In the genomic region with DNA sequence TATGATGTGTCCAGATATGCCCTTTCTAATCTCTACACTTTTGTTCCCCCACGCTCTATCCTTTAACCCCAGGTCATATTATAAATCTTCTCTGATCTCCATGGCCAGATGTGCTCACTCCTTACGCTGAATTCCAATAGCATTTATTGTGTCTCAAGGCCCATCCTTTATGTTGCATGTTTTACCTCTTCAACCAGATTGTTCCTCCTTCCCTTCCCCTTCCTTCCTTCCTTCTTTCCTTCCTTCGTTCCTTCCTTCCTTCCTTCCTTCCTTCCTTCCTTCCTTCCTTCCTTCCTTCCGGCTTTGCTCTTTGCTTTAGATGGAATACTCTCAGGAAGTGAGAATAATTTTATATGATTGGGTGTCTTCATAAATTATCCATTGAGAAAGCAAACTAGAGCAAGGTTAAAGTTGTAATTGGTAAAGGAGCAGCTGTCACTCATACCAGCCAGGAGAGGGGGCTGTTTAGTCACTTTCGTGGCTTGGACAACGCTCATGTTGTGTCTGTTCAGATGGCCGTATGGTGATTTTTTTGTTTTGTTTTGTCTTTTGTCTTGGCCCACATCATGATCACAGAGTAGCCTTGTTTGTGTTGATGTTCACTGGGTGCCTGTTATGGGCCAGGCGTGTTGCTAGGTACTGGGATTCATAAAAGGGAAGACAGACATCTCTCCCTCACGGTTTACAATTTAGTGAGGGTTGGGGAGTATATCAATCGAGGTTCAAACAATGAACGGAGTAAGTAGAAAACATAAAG, we compare ENCODE assay signal across 8 cellular contexts.
DNase-seq lines count a peak whose midpoint lies in the region; ATAC-seq, FAIRE-seq and TF ChIP-seq lines count a peak whose summit lies in the region.

No MANE protein-coding gene starts in this region.

- dilution Hi-C loops in endothelial cell of umbilical vein (cut with MboI; ENCODE audit: extremely low pct_ligation_motif_present, low sequenced_read_pairs): no loop called here

- intact Hi-C loops in endothelial cell of umbilical vein (cut with micrococcal nuclease): loop anchor here (1.0 to 10.0 kb wide), 2 partner anchors 1495 to 1648 kb away; no protein-coding TSS in a partner anchor
- intact Hi-C loops in esophagus muscularis mucosa (cut with DNase I): no loop called here

- H3K4me2 ChIP-seq in endothelial cell of umbilical vein (ENCODE audit: insufficient read depth, low read length): no peak overlapping the region

- no peak overlapping the region for H3K9ac ChIP-seq in endothelial cell of umbilical vein (replicated peaks; ENCODE audit: extremely low read depth, insufficient read depth, low read length)

- no peak for ATAC-seq in stimulated activated memory B cell treated with anti-CD40 and anti-IgM and Interleukin-4, amounts not matched to agents 10 μg/mL and 1 μg/mL and 100 μg/mL, for 72 hours
- no peak for ATAC-seq in omental fat pad (ENCODE audit: low FRiP score)

- BruUV-seq in endothelial cell of umbilical vein (replicated peaks; lab: Mats Ljungman, UMichigan): no TSS peak

- 51% methylated on average over 11 of the region's 11 CpGs for WGBS in esophagus muscularis mucosa

- H3K27ac Mint-ChIP-seq in stimulated activated memory B cell treated with anti-CD40 and anti-IgM and Interleukin-4, amounts not matched to agents 10 μg/mL and 1 μg/mL and 100 μg/mL, for 72 hours: no peak overlapping the region

- H3K4me3 Mint-ChIP-seq in stimulated activated memory B cell treated with anti-CD40 and anti-IgM and Interleukin-4, amounts not matched to agents 10 μg/mL and 1 μg/mL and 100 μg/mL, for 72 hours: no peak overlapping the region

- H3K79me2 ChIP-seq in endothelial cell of umbilical vein (ENCODE audit: control insufficient read depth, insufficient read depth, low read length): no peaks in the 10 kb centered on the region

- H3K4me1 Mint-ChIP-seq in stimulated activated memory B cell treated with anti-CD40 and anti-IgM and Interleukin-4, amounts not matched to agents 10 μg/mL and 1 μg/mL and 100 μg/mL, for 72 hours: no peaks in the 10 kb centered on the region

- DNase-seq in G401 (ENCODE audit: low spot score) (peak; percentile 76), HFF-Myc (ENCODE audit: extremely low read depth, low read depth) (peak; percentile 14), NOMO-1 (lab: John Stamatoyannopoulos, UW; ENCODE audit: unreplicated experiment in 2 of 2) (peak; percentile 10 to 21), endothelial cell of umbilical vein (ENCODE audit: low read depth, low spot score) (peak; percentile 22), occipital lobe (lab: John Stamatoyannopoulos, UW) (peak; percentile 14), omental fat pad (ENCODE audit: low spot score) (no peak), esophagus muscularis mucosa (ENCODE audit: extremely low spot score) (no peak)

- no peaks in the 10 kb centered on the region for H3K9me3 ChIP-seq in endothelial cell of umbilical vein (replicated peaks; ENCODE audit: control insufficient read depth, insufficient read depth, low read length)
- H3K9me3 ChIP-seq in esophagus muscularis mucosa: no peaks in the 10 kb centered on the region

- H4K20me1 ChIP-seq in endothelial cell of umbilical vein (replicated peaks; ENCODE audit: control insufficient read depth, extremely low read depth, insufficient read depth, low read length): no peaks in the 10 kb centered on the region

- H3K27me3 ChIP-seq in endothelial cell of umbilical vein (ENCODE audit: control insufficient read depth in 2 of 2, insufficient read depth in 2 of 2, low read length in 2 of 2): no peaks in the 10 kb centered on the region
- peaks cover 0 to 4% (median 0%) of the 10 kb centered on the region in 4 donors for H3K27me3 ChIP-seq in esophagus muscularis mucosa

- H3K27me3 Mint-ChIP-seq in stimulated activated memory B cell treated with anti-CD40 and anti-IgM and Interleukin-4, amounts not matched to agents 10 μg/mL and 1 μg/mL and 100 μg/mL, for 72 hours: peaks cover 10% of the 10 kb centered on the region

- H3K4me3 ChIP-seq in HFF-Myc (replicated peaks; ENCODE audit: low read depth, low read length) (no peak overlapping the region), endothelial cell of umbilical vein (replicated peaks in 1 of 3; ENCODE audit: insufficient read depth in 1 of 3, low read depth in 1 of 3, low read length in 3 of 3) (no peak overlapping the region), esophagus muscularis mucosa (no peak overlapping the region)

- peak; percentile 67 for FAIRE-seq in endothelial cell of umbilical vein (lab: Jason Lieb, UNC)

- no peaks in the 10 kb centered on the region for H3K9me3 Mint-ChIP-seq in stimulated activated memory B cell treated with anti-CD40 and anti-IgM and Interleukin-4, amounts not matched to agents 10 μg/mL and 1 μg/mL and 100 μg/mL, for 72 hours

- H3K27ac ChIP-seq in endothelial cell of umbilical vein (ENCODE audit: insufficient read depth, low read depth, low read length): no peak overlapping the region
- H3K27ac ChIP-seq in esophagus muscularis mucosa (replicated peaks in 1 of 4): no peak overlapping the region

- CTCF ChIA-PET in endothelial cell of umbilical vein (lab: Charles Lee): interaction anchor here (0.7 to 3.6 kb wide), 6 partner anchors 8 to 1647 kb away, joined by 3 to 21 read pairs (median 4); no protein-coding TSS in a partner anchor

- POLR2A ChIA-PET in endothelial cell of umbilical vein (lab: Charles Lee): no interaction called here

- H3K36me3 ChIP-seq in endothelial cell of umbilical vein (ENCODE audit: control insufficient read depth in 2 of 2, extremely low read depth in 1 of 2, insufficient read depth in 2 of 2, low read length in 2 of 2) (no peaks in the 10 kb centered on the region), esophagus muscularis mucosa (no peaks in the 10 kb centered on the region)

- H3K4me1 ChIP-seq in endothelial cell of umbilical vein (ENCODE audit: control insufficient read depth, extremely low read depth, insufficient read depth, low read length) (no peaks in the 10 kb centered on the region), esophagus muscularis mucosa (no peaks in the 10 kb centered on the region)

- no peaks in the 10 kb centered on the region for H3K9me1 ChIP-seq in endothelial cell of umbilical vein (replicated peaks; ENCODE audit: control insufficient read depth, extremely low read depth, insufficient read depth, low read length)

- in situ Hi-C loops in G401 (cut with HindIII; ENCODE audit: low sequenced_read_pairs): no loop called here

- no peak overlapping the region for H2AFZ ChIP-seq in endothelial cell of umbilical vein (ENCODE audit: low read depth, low read length)

- TF ChIP-seq CTCF in HFF-Myc (IDR thresholded peaks at IDR 0.05; ENCODE audit: low read depth, low read length, missing control alignments): peak; percentile 54
- TF ChIP-seq CTCF in endothelial cell of umbilical vein (IDR thresholded peaks at IDR 0.05; ENCODE audit: extremely low read depth in 1 of 2, insufficient read depth in 1 of 2, low read depth in 1 of 2, low read length in 2 of 2): peak; percentile 32 to 40
- TF ChIP-seq CTCF in omental fat pad (IDR thresholded peaks at IDR 0.05): no peak
- TF ChIP-seq CTCF in esophagus muscularis mucosa (IDR thresholded peaks at IDR 0.05): no peak

- no peak for TF ChIP-seq EP300 in esophagus muscularis mucosa (IDR thresholded peaks at IDR 0.05)

- H3K36me3 Mint-ChIP-seq in stimulated activated memory B cell treated with anti-CD40 and anti-IgM and Interleukin-4, amounts not matched to agents 10 μg/mL and 1 μg/mL and 100 μg/mL, for 72 hours: no peaks in the 10 kb centered on the region

- TF ChIP-seq POLR2A in endothelial cell of umbilical vein (IDR thresholded peaks at IDR 0.05; ENCODE audit: low read depth, low read length): no peak
- TF ChIP-seq POLR2A in esophagus muscularis mucosa (IDR thresholded peaks at IDR 0.05; ENCODE audit: low read depth): no peak

TF ChIP-seq in endothelial cell of umbilical vein, 7 proteins besides CTCF, POLR2A, EP300 and RAD21:
- TF ChIP-seq MYC (IDR thresholded peaks at IDR 0.05; ENCODE audit: low read depth, low read length): no peak
- TF ChIP-seq, protein P1, sequence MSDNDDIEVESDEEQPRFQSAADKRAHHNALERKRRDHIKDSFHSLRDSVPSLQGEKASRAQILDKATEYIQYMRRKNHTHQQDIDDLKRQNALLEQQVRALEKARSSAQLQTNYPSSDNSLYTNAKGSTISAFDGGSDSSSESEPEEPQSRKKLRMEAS (IDR thresholded peaks at IDR 0.05; ENCODE audit: insufficient read depth, insufficient read length): no peak
- no peak for TF ChIP-seq POLR2AphosphoS5 (IDR thresholded peaks at IDR 0.05; ENCODE audit: insufficient read depth, low read depth, low read length)
- no peak for TF ChIP-seq JUN (IDR thresholded peaks at IDR 0.05; ENCODE audit: borderline replicate concordance, insufficient read depth, insufficient read length, low read depth)
- TF ChIP-seq GATA2 (IDR thresholded peaks at IDR 0.05; ENCODE audit: insufficient read depth, insufficient read length, low read depth, low read length): no peak
- no peak for TF ChIP-seq EZH2 (IDR thresholded peaks at IDR 0.05; ENCODE audit: borderline replicate concordance, low read depth, low read length, severe bottlenecking)

Comparison
In these comparisons a context has a peak if more than half of its experiments do, and no peak if none do; other contexts are left out.
1. DNase-seq: peak in G401 (single experiment), HFF-Myc (single experiment), NOMO-1 (2 of 2), endothelial cell of umbilical vein (single experiment) and occipital lobe (single experiment); none in omental fat pad (single experiment) and esophagus muscularis mucosa (single experiment).
2. CTCF ChIP-seq: peak in HFF-Myc (single experiment) and endothelial cell of umbilical vein (2 of 2); none in omental fat pad (0 of 3) and esophagus muscularis mucosa (0 of 3).